Comparison of ENCODE assay signal across 14 cellular contexts in genomic region chr7:90424720-90425119, GRCh38. TPM values are rescaled to one million over a fixed set of nuclear protein-coding genes. Genes with fewer than 3 reads are reported as not detected.
DNase-seq lines count a peak whose midpoint lies in the region; ATAC-seq and TF ChIP-seq lines count a peak whose summit lies in the region.
"Had no signal": no experiment of that assay in that cellular context is flagged by ENCODE, and none has a peak within 500 bp of the region (broad histone marks: within the 10 kb centered on the region; RNA-seq: fewer than 3 reads in every experiment).

No MANE protein-coding gene starts in this region.

- ATAC-seq in activated CD8-positive, alpha-beta memory T cell treated with anti-CD3 and anti-CD28 coated beads, Interleukin-2, amount 10 ng/mL, durations not matched to agents 7 days and 5 days, result no peak
- ATAC-seq in GM21529 (IDR thresholded peaks at IDR 0.05; ENCODE audit: unreplicated experiment) (peak; percentile 98), HG03139 (IDR thresholded peaks at IDR 0.05; ENCODE audit: unreplicated experiment) (peak; percentile 64), foreskin keratinocyte (no peak), omental fat pad (ENCODE audit: low FRiP score) (no peak)
- ATAC-seq: body of pancreas had no signal

- H3K36me3 Mint-ChIP-seq in activated CD8-positive, alpha-beta memory T cell treated with anti-CD3 and anti-CD28 coated beads, Interleukin-2, amount 10 ng/mL, durations not matched to agents 7 days and 5 days, result no peaks in the 10 kb centered on the region

- no peak overlapping the region for H3K4me3 Mint-ChIP-seq in activated CD8-positive, alpha-beta memory T cell treated with anti-CD3 and anti-CD28 coated beads, Interleukin-2, amount 10 ng/mL, durations not matched to agents 7 days and 5 days

- peaks cover 18% of the 10 kb centered on the region for H3K4me1 Mint-ChIP-seq in activated CD8-positive, alpha-beta memory T cell treated with anti-CD3 and anti-CD28 coated beads, Interleukin-2, amount 10 ng/mL, durations not matched to agents 7 days and 5 days

- TF ChIP-seq CTCF in foreskin keratinocyte (conservative IDR thresholded peaks at IDR 0.05) (no peak), omental fat pad (IDR thresholded peaks at IDR 0.05) (no peak)

- H3K9me3 Mint-ChIP-seq in activated CD8-positive, alpha-beta memory T cell treated with anti-CD3 and anti-CD28 coated beads, Interleukin-2, amount 10 ng/mL, durations not matched to agents 7 days and 5 days (ENCODE audit: low read depth), result no peaks in the 10 kb centered on the region

- peaks cover 10% of the 10 kb centered on the region for H3K4me1 ChIP-seq in foreskin keratinocyte
- H3K4me1 ChIP-seq: body of pancreas had no signal

- CTCF ChIA-PET in activated CD8-positive, alpha-beta memory T cell treated with anti-CD3 and anti-CD28 coated beads, Interleukin-2, amount 10 ng/mL, durations not matched to agents 7 days and 5 days (lab: Charles Lee), result interaction anchor here (5.0 kb wide), 1 partner anchor 270 kb away, joined by 69 read pairs; the partner anchor contains the start of gene STEAP1

- peak overlapping the region; percentile 58 for H3K27ac Mint-ChIP-seq in activated CD8-positive, alpha-beta memory T cell treated with anti-CD3 and anti-CD28 coated beads, Interleukin-2, amount 10 ng/mL, durations not matched to agents 7 days and 5 days

- DNase-seq in activated CD8-positive, alpha-beta memory T cell treated with anti-CD3 and anti-CD28 coated beads, Interleukin-2, amount 10 ng/mL, durations not matched to agents 7 days and 5 days, result no peak
- DNase-seq in activated CD8-positive, alpha-beta memory T cell treated with anti-CD3 and anti-CD28 coated beads, Interleukin-2, amount 50 U/mL, for 4 hours, result no peak
- DNase-seq in epithelial cell of prostate (ENCODE audit: low read depth, low spot score) (no peak), foreskin keratinocyte (no peak), NCI-H2196 (lab: John Stamatoyannopoulos, UW; ENCODE audit: unreplicated experiment) (no peak), omental fat pad (ENCODE audit: low spot score) (no peak)
- DNase-seq: body of pancreas, kidney glomerular epithelial cell, ovary, SIG-M5 had no signal

- H3K27me3 ChIP-seq in foreskin keratinocyte, result no peaks in the 10 kb centered on the region
- H3K27me3 ChIP-seq: body of pancreas, ovary had no signal

- no peaks in the 10 kb centered on the region for H3K27me3 Mint-ChIP-seq in activated CD8-positive, alpha-beta memory T cell treated with anti-CD3 and anti-CD28 coated beads, Interleukin-2, amount 10 ng/mL, durations not matched to agents 7 days and 5 days

- peak overlapping the region; percentile 64 for H3K27ac ChIP-seq in epithelial cell of prostate
- H3K27ac ChIP-seq in foreskin keratinocyte, result no peak overlapping the region
- H3K27ac ChIP-seq: body of pancreas, ovary had no signal

RNA-seq across cellular contexts. Expression of gene CLDN12, which starts 21.5 kb away (rescaled TPM):
- total RNA-seq in activated CD8-positive, alpha-beta memory T cell treated with anti-CD3 and anti-CD28 coated beads, Interleukin-2, amount 10 ng/mL, durations not matched to agents 7 days and 5 days, result 1 to 10 TPM; 4.8 to 6.1 TPM
- total RNA-seq in foreskin keratinocyte (31.3 and 35.1 TPM in 2 replicates), omental fat pad (10 to 100 TPM; 12.6 to 21.9 (median 16.8) TPM)
- 11.0 and 12.1 TPM in 2 replicates for polyA plus RNA-seq in foreskin keratinocyte

RNA-seq across cellular contexts. Expression of gene PTTG1IP2, which starts 44.7 kb away (rescaled TPM):
- not detected for total RNA-seq in activated CD8-positive, alpha-beta memory T cell treated with anti-CD3 and anti-CD28 coated beads, Interleukin-2, amount 10 ng/mL, durations not matched to agents 7 days and 5 days
- total RNA-seq in foreskin keratinocyte (not detected in 2 replicates), omental fat pad (not detected)
- not detected in 2 replicates for polyA plus RNA-seq in foreskin keratinocyte
- total RNA-seq: body of pancreas, fibroblast of lung, ovary, urinary bladder had no signal
- polyA plus RNA-seq: fibroblast of lung, ovary, urinary bladder had no signal

Comparison
In these comparisons a context has a peak if more than half of its experiments do, and no peak if none do; other contexts are left out.
1. ATAC-seq: peak in GM21529 (single experiment) and HG03139 (single experiment); none in activated CD8-positive, alpha-beta memory T cell treated with anti-CD3 and anti-CD28 coated beads, Interleukin-2, amount 10 ng/mL, durations not matched to agents 7 days and 5 days (single experiment), foreskin keratinocyte (single experiment) and omental fat pad (single experiment).